In genomic region chr5:132293992-132294727, GRCh38 we compare ENCODE assay signal across 1 cellular context.
TF ChIP-seq lines count a peak whose summit lies in the region.

SLC22A4 (plus strand) TSS chr5:132294394; CDS start chr5:132294617, 223 bp downstream.

TF ChIP-seq in K562, 482 proteins besides CTCF, POLR2A, EP300 and RAD21 (continued from another document and continues in another):
- TF ChIP-seq GATAD2B (IDR thresholded peaks at IDR 0.05; ENCODE audit: borderline replicate concordance) (peak; percentile 21; the same call in 1 of the 2 replicates), ZNF444 (CRISPR knock-in tag; IDR thresholded peaks at IDR 0.05) (no peak), LCOR (CRISPR knock-in tag; IDR thresholded peaks at IDR 0.05) (no peak; the same call in 1 of the 2 replicates), PRMT5 (CRISPR knock-in tag; IDR thresholded peaks at IDR 0.05) (no peak), SAFB2 (IDR thresholded peaks at IDR 0.05; ENCODE audit: borderline replicate concordance, low read depth, low read length, severe bottlenecking) (no peak), ELK3 (CRISPR knock-in tag; IDR thresholded peaks at IDR 0.05) (no peak), RBM17 (IDR thresholded peaks at IDR 0.05; ENCODE audit: borderline replicate concordance, low read depth, low read length) (no peak), NONO (IDR thresholded peaks at IDR 0.05; ENCODE audit: low read depth in 2 of 2, low read length in 1 of 2) (peak in 1 of 2 experiments; percentile 95; a peak in 2 of 4 replicates), SIN3A (IDR thresholded peaks at IDR 0.05; ENCODE audit: borderline replicate concordance in 2 of 2, control insufficient read depth in 1 of 2, low read depth in 2 of 2, low read length in 2 of 2) (peak in 1 of 2 experiments; percentile 68; a peak in 2 of 4 replicates), ELF4 (CRISPR knock-in tag; IDR thresholded peaks at IDR 0.05) (0 out of 2 replicates have a peak, but pooled peaks have one; percentile 35), SLC30A9 (CRISPR knock-in tag; IDR thresholded peaks at IDR 0.05) (no peak), TAF15 (IDR thresholded peaks at IDR 0.05; ENCODE audit: low read depth, low read length) (no peak), PTRF (tag; IDR thresholded peaks at IDR 0.05) (no peak), ZNF165 (CRISPR knock-in tag; IDR thresholded peaks at IDR 0.05; ENCODE audit: borderline replicate concordance) (no peak), RBM25 (IDR thresholded peaks at IDR 0.05; ENCODE audit: low read depth, low read length, severe bottlenecking) (no peak), ELK1 (CRISPR knock-in tag; IDR thresholded peaks at IDR 0.05) (no peak), POLR2G (IDR thresholded peaks at IDR 0.05; ENCODE audit: low read depth, low read length) (peak; percentile 93), RUNX1 (IDR thresholded peaks at IDR 0.05; ENCODE audit: low read depth) (0 out of 2 replicates have a peak, but pooled peaks have one; percentile 25), LEF1 (IDR thresholded peaks at IDR 0.05) (no peak), ZBTB7A (IDR thresholded peaks at IDR 0.05; ENCODE audit: borderline replicate concordance, control insufficient read depth, low read depth, low read length) (peak; percentile 82; the same call in 1 of the 2 replicates), PRDM10 (IDR thresholded peaks at IDR 0.05; ENCODE audit: partially characterized antibody) (peak; percentile 98), ARID3B (CRISPR knock-in tag; IDR thresholded peaks at IDR 0.05; ENCODE audit: borderline replicate concordance) (no peak), RBM15 (IDR thresholded peaks at IDR 0.05; ENCODE audit: insufficient read depth, low read length) (no peak), GTF2F1 (IDR thresholded peaks at IDR 0.05; ENCODE audit: low read depth, low read length) (no peak), COPS2 (conservative IDR thresholded peaks at IDR 0.05) (no peak), FOXJ2 (tag; IDR thresholded peaks at IDR 0.05) (no peak), MAZ (CRISPR knock-in tag; conservative IDR thresholded peaks at IDR 0.05 in 1 of 2, IDR thresholded peaks at IDR 0.05 in 1 of 2) (peak in 1 of 2 experiments; percentile 61; a peak in 2 of 4 replicates), ZZZ3 (IDR thresholded peaks at IDR 0.05) (no peak), RBFOX2 (IDR thresholded peaks at IDR 0.05; ENCODE audit: low read depth, low read length) (peak; percentile 94), POLR3G (IDR thresholded peaks at IDR 0.05; ENCODE audit: extremely low read depth, insufficient read length, insufficient replicate concordance) (no peak), USF1 (CRISPR knock-in tag; IDR thresholded peaks at IDR 0.05) (peak; percentile 95), USF2 (CRISPR knock-in tag; IDR thresholded peaks at IDR 0.05) (peak; percentile 88), ZNF561 (CRISPR knock-in tag; conservative IDR thresholded peaks at IDR 0.05) (no peak), ZNF184 (CRISPR knock-in tag; IDR thresholded peaks at IDR 0.05) (no peak), CEBPG (CRISPR knock-in tag; IDR thresholded peaks at IDR 0.05) (no peak), CEBPG (tag; conservative IDR thresholded peaks at IDR 0.05 in 1 of 2, IDR thresholded peaks at IDR 0.05 in 1 of 2) (no peak), KHSRP (IDR thresholded peaks at IDR 0.05) (no peak), SRSF9 (IDR thresholded peaks at IDR 0.05; ENCODE audit: borderline replicate concordance, low read depth, low read length) (no peak), PTTG1 (tag; IDR thresholded peaks at IDR 0.05; ENCODE audit: low read depth) (no peak), MBD2 (IDR thresholded peaks at IDR 0.05; ENCODE audit: borderline replicate concordance, low read depth) (peak; percentile 69; the same call in 1 of the 2 replicates), KDM2B (CRISPR knock-in tag; IDR thresholded peaks at IDR 0.05) (no peak), GATAD2A (IDR thresholded peaks at IDR 0.05) (no peak), JUN (IDR thresholded peaks at IDR 0.05; ENCODE audit: borderline replicate concordance, low read depth, low read length) (no peak), JUN (CRISPR knock-in tag; IDR thresholded peaks at IDR 0.05; ENCODE audit: borderline replicate concordance) (peak; percentile 22; the same call in 1 of the 2 replicates), NCOA1 (IDR thresholded peaks at IDR 0.05; ENCODE audit: low read depth) (no peak), NFXL1 (CRISPR knock-in tag; IDR thresholded peaks at IDR 0.05) (no peak), ESRRA (IDR thresholded peaks at IDR 0.05; ENCODE audit: borderline replicate concordance, low read depth) (no peak; the same call in 1 of the 2 replicates)
